In the genomic region with DNA sequence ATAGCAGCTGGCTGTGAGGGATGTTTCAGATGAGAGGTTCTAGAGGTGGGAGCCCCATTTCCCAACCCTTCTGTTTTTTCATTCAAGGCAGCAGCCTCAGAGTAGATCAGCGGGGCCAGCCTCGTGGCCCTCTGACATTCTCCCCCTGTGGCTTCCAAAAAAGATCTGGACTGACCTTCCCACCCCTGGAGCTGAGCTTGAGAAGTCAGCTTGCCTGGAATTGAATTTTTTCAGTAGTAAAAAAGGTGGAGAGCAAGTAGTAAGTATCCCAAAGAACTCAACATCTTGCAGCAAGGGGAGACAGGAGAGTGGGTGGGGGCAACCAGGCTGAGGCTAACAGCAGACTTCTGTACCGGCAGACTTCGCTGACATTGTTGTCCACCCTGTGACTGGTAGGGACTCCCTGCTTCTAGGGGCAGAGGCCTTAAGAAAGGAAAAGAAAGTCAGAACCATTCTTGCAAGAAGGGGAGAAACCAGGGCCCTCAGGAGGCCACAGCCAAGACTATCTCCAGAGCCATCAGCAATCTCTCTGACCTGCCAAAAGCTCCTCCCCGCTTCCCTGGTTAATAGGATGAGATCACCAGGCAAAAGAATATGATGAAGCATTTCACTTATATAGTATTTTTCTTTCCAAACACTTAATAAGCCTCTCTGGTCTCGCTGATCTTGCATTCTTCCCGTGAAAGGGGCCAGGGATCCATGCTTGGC, we compare ENCODE assay signal across 23 cellular contexts. TPM values are rescaled to one million over a fixed set of nuclear protein-coding genes. Genes with fewer than 3 reads are reported as not detected.
DNase-seq lines count a peak whose midpoint lies in the region; ATAC-seq and TF ChIP-seq lines count a peak whose summit lies in the region.
"Had no signal": no experiment of that assay in that cellular context is flagged by ENCODE, and none has a peak within 500 bp of the region (broad histone marks: within the 10 kb centered on the region; RNA-seq: fewer than 3 reads in every experiment).

No MANE protein-coding gene starts in this region.

- H3K27me3 Mint-ChIP-seq in chondrocyte (ENCODE audit: low read depth) = peaks cover 29% of the 10 kb centered on the region

- H3K4me3 ChIP-seq in HEK293 (ENCODE audit: low read depth, low read length) = no peak overlapping the region
- H3K4me3 ChIP-seq: A549, HAP-1 had no signal

- ATAC-seq in HG03025 (IDR thresholded peaks at IDR 0.05; ENCODE audit: low FRiP score, unreplicated experiment) = no peak
- no peak for ATAC-seq in HG03565 (IDR thresholded peaks at IDR 0.05; ENCODE audit: unreplicated experiment)

- CTCF ChIA-PET in HEK293 (lab: Yijun Ruan, JAX) = interaction anchor here (0.7 to 5.4 kb wide), 8 partner anchors 55 to 445 kb away, joined by 3 to 59 read pairs (median 6); no protein-coding TSS in a partner anchor

- TF ChIP-seq CTCF in HEK293 (tag by site-specific recombination; IDR thresholded peaks at IDR 0.05) (no peak), chondrocyte (IDR thresholded peaks at IDR 0.05) (no peak)

- H3K9me3 Mint-ChIP-seq in chondrocyte (ENCODE audit: low read depth) = no peaks in the 10 kb centered on the region

- H3K27ac Mint-ChIP-seq in chondrocyte (ENCODE audit: unreplicated experiment) = no peak overlapping the region
- H3K27ac Mint-ChIP-seq: CD4-positive, alpha-beta memory T cell had no signal

- H3K36me3 Mint-ChIP-seq in chondrocyte (ENCODE audit: low read depth) = no peaks in the 10 kb centered on the region
- H3K36me3 Mint-ChIP-seq: CD4-positive, alpha-beta memory T cell had no signal

- no peaks in the 10 kb centered on the region for H3K36me3 ChIP-seq in HEK293 (ENCODE audit: control insufficient read depth in 2 of 2, insufficient read depth in 1 of 2, low read length in 2 of 2)
- H3K36me3 ChIP-seq: HAP-1 had no signal

- no peaks in the 10 kb centered on the region for H3K9me3 ChIP-seq in HEK293 (ENCODE audit: control insufficient read depth, insufficient read depth, low read depth, low read length)
- H3K9me3 ChIP-seq: A549, HAP-1 had no signal

- DNase-seq in A172 (ENCODE audit: low spot score) (peak; percentile 7), chondrocyte (ENCODE audit: low spot score) (peak; percentile 19), posterior vena cava (ENCODE audit: low spot score) (peak; percentile 15), hypothalamus (lab: John Stamatoyannopoulos, UW) (no peak)
- DNase-seq: AML-193; C1 segment of cervical spinal cord; CD4-positive, alpha-beta memory T cell; COR-L47; GOT3; NCI-H1092; NCI-H1417 treated with DMSO at 0.1 percent for 48 hours; NCI-H187 treated with DMSO at 0.1 percent for 48 hours; NCI-H446 treated with DMSO at 0.1 percent for 48 hours; NCI-H526 treated with DMSO at 0.1 percent for 48 hours; Right ventricle myocardium superior; RPMI8226 had no signal

- no peak overlapping the region for H3K27ac ChIP-seq in HEK293 (ENCODE audit: extremely low read depth, low read depth, low read length)
- H3K27ac ChIP-seq: A549 had no signal

- no peak overlapping the region for H3K4me3 Mint-ChIP-seq in chondrocyte (ENCODE audit: unreplicated experiment)

- intact Hi-C loops in posterior vena cava (cut with DNase I) = loop anchor here (5.0 to 10.0 kb wide), 2 partner anchors 295 to 443 kb away; no protein-coding TSS in a partner anchor

- H3K4me1 ChIP-seq in HEK293 (ENCODE audit: control insufficient read depth, insufficient read depth, low read length) = peaks cover under 1% of the 10 kb centered on the region; the same call in 1 of the 2 replicates
- H3K4me1 ChIP-seq: A549 had no signal

- POLR2A ChIA-PET in HEK293 (lab: Yijun Ruan, JAX) = no interaction called here

- peaks cover 2% of the 10 kb centered on the region for H3K4me1 Mint-ChIP-seq in chondrocyte (ENCODE audit: low read depth)

TF ChIP-seq in HEK293, 187 proteins besides CTCF, POLR2A, EP300 and RAD21:
- TF ChIP-seq ZNF184 (tag by site-specific recombination; IDR thresholded peaks at IDR 0.05) = no peak
- TF ChIP-seq, protein P1, sequence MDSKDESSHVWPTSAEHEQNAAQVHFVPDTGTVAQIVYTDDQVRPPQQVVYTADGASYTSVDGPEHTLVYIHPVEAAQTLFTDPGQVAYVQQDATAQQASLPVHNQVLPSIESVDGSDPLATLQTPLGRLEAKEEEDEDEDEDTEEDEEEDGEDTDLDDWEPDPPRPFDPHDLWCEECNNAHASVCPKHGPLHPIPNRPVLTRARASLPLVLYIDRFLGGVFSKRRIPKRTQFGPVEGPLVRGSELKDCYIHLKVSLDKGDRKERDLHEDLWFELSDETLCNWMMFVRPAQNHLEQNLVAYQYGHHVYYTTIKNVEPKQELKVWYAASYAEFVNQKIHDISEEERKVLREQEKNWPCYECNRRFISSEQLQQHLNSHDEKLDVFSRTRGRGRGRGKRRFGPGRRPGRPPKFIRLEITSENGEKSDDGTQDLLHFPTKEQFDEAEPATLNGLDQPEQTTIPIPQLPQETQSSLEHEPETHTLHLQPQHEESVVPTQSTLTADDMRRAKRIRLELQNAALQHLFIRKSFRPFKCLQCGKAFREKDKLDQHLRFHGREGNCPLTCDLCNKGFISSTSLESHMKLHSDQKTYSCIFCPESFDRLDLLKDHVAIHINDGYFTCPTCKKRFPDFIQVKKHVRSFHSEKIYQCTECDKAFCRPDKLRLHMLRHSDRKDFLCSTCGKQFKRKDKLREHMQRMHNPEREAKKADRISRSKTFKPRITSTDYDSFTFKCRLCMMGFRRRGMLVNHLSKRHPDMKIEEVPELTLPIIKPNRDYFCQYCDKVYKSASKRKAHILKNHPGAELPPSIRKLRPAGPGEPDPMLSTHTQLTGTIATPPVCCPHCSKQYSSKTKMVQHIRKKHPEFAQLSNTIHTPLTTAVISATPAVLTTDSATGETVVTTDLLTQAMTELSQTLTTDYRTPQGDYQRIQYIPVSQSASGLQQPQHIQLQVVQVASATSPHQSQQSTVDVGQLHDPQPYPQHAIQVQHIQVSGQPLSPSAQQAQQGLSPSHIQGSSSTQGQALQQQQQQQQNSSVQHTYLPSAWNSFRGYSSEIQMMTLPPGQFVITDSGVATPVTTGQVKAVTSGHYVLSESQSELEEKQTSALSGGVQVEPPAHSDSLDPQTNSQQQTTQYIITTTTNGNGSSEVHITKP (tag by site-specific recombination; IDR thresholded peaks at IDR 0.05) = peak; percentile 72

RNA-seq across cellular contexts. Expression of gene GRIK4, which starts 2.0 kb away (rescaled TPM):
- total RNA-seq in A172 (2014; rRNA removed; shearing (Covaris generic)) = not detected in 2 replicates
- 0.37 to 0.51 TPM (median 0.49 TPM) in 3 replicates for total RNA-seq in chondrocyte
- total RNA-seq in posterior vena cava = under 1 TPM in 1 of 2 donors, not detected in 1; 0.19 TPM
- total RNA-seq: CD4-positive, alpha-beta memory T cell; HT-29; SK-MEL-5 had no signal

Comparison
In these comparisons a context has a peak if more than half of its experiments do, and no peak if none do; other contexts are left out.
1. DNase-seq: peak in A172 (single experiment), chondrocyte (single experiment) and posterior vena cava (single experiment); none in hypothalamus (0 of 51).